ENCODE assay signal across 1 cellular context in genomic region chr18:3624818-3625716, GRCh38.
TF ChIP-seq lines count a peak whose summit lies in the region.

No MANE protein-coding gene starts in this region.

TF ChIP-seq in HEK293, 187 proteins besides CTCF, POLR2A, EP300 and RAD21 (continued from another document):
- TF ChIP-seq ZNF148 (tag by site-specific recombination; IDR thresholded peaks at IDR 0.05; ENCODE audit: borderline replicate concordance): no peak
- TF ChIP-seq ZNF792 (tag by site-specific recombination; IDR thresholded peaks at IDR 0.05): no peak
- no peak for TF ChIP-seq ZNF704 (tag by site-specific recombination; IDR thresholded peaks at IDR 0.05)
- peak; percentile 60 for TF ChIP-seq EGR2 (tag by site-specific recombination; IDR thresholded peaks at IDR 0.05; ENCODE audit: low read depth)
- no peak for TF ChIP-seq ZNF658 (tag by site-specific recombination; IDR thresholded peaks at IDR 0.05)
- TF ChIP-seq ZNF626 (tag by site-specific recombination; IDR thresholded peaks at IDR 0.05): no peak
- TF ChIP-seq ZNF76 (tag by site-specific recombination; IDR thresholded peaks at IDR 0.05; ENCODE audit: borderline replicate concordance, low read depth): no peak
- no peak for TF ChIP-seq ZNF510 (tag by site-specific recombination; IDR thresholded peaks at IDR 0.05; ENCODE audit: insufficient replicate concordance)
- no peak for TF ChIP-seq ZNF747 (tag by site-specific recombination; IDR thresholded peaks at IDR 0.05)
- TF ChIP-seq ZNF132 (tag by site-specific recombination; IDR thresholded peaks at IDR 0.05; ENCODE audit: borderline replicate concordance): no peak
- no peak for TF ChIP-seq ZNF133 (tag by site-specific recombination; IDR thresholded peaks at IDR 0.05)
- TF ChIP-seq PRDM6 (tag by site-specific recombination; IDR thresholded peaks at IDR 0.05): peak; percentile 54
- TF ChIP-seq ZNF335 (tag by site-specific recombination; conservative IDR thresholded peaks at IDR 0.05): peak; percentile 41; the same call in 1 of the 2 replicates
- TF ChIP-seq REST (tag by site-specific recombination; IDR thresholded peaks at IDR 0.05): no peak
- no peak for TF ChIP-seq ZNF37A (tag by site-specific recombination; IDR thresholded peaks at IDR 0.05)
- no peak for TF ChIP-seq AEBP2 (tag by site-specific recombination; IDR thresholded peaks at IDR 0.05; ENCODE audit: borderline replicate concordance)
- no peak for TF ChIP-seq TCF7L2 (IDR thresholded peaks at IDR 0.05; ENCODE audit: borderline replicate concordance, low read depth, low read length)
- no peak for TF ChIP-seq ZNF830 (tag by site-specific recombination; IDR thresholded peaks at IDR 0.05; ENCODE audit: low read depth)
- peak; percentile 70 for TF ChIP-seq ZFHX2 (tag by site-specific recombination; conservative IDR thresholded peaks at IDR 0.05)
- TF ChIP-seq ZBTB44 (tag by site-specific recombination; IDR thresholded peaks at IDR 0.05): no peak
- no peak for TF ChIP-seq ZNF169 (tag by site-specific recombination; IDR thresholded peaks at IDR 0.05)
- no peak for TF ChIP-seq SP3 (tag by site-specific recombination; IDR thresholded peaks at IDR 0.05)
- no peak for TF ChIP-seq ZNF274 (IDR thresholded peaks at IDR 0.05; ENCODE audit: low read length)
- no peak for TF ChIP-seq ZNF274 (tag by site-specific recombination; IDR thresholded peaks at IDR 0.05; ENCODE audit: borderline replicate concordance)
